ENCODE assay signal across 29 cellular contexts in genomic region chr21:33998402-33998801, GRCh38.
DNase-seq lines count a peak whose midpoint lies in the region; ATAC-seq lines count a peak whose summit lies in the region.
"Had no signal": no experiment of that assay in that cellular context is flagged by ENCODE, and none has a peak within 500 bp of the region (broad histone marks: within the 10 kb centered on the region; RNA-seq: fewer than 3 reads in every experiment).

No MANE protein-coding gene starts in this region.

- POLR2A ChIA-PET in naive thymus-derived CD4-positive, alpha-beta T cell (lab: Charles Lee): interaction anchor here (0.6 to 2.0 kb wide), 5 partner anchors 11 to 200 kb away, joined by 3 to 4 read pairs (median 3); no protein-coding TSS in a partner anchor

- peaks cover 0 to 3% (median 0%) of the 10 kb centered on the region in 3 experiments for H3K9me3 ChIP-seq in naive thymus-derived CD4-positive, alpha-beta T cell (ENCODE audit: control insufficient read depth in 2 of 3, low read length in 3 of 3)
- H3K9me3 ChIP-seq: colonic mucosa, thoracic aorta, vagina had no signal

- H3K4me3 ChIP-seq in naive thymus-derived CD4-positive, alpha-beta T cell (ENCODE audit: low read length): no peak overlapping the region
- H3K4me3 ChIP-seq: adrenal gland, BLaER1, colonic mucosa, thoracic aorta, vagina had no signal

- no peak for DNase-seq in activated CD8-positive, alpha-beta memory T cell treated with anti-CD3 and anti-CD28 coated beads, Interleukin-2, amount 10 ng/mL, durations not matched to agents 7 days and 5 days
- DNase-seq in activated CD8-positive, alpha-beta memory T cell treated with anti-CD3 and anti-CD28 coated beads, Interleukin-2, amount 50 U/mL, for 4 hours: no peak
- peak; percentile 37 for DNase-seq in LoVo (ENCODE audit: low spot score)
- DNase-seq in naive thymus-derived CD4-positive, alpha-beta T cell: peak in 6 of 9 donors; percentile 15 to 45 (median 28)
- DNase-seq in GM19240 (ENCODE audit: insufficient read length, low spot score): no peak
- DNase-seq: ACHN; activated CD4-positive, alpha-beta T cell treated with anti-CD3 and anti-CD28 coated beads for 36 hours; activated gamma-delta T cell; adrenal gland; Calu3; colonic mucosa; H9; NCI-H1417; NCI-H2081; NCI-H446; NCI-H82; right cardiac atrium; stimulated activated CD4-positive, alpha-beta T cell treated with anti-CD3 and anti-CD28 coated beads, Interleukin-4, amount 100 ng/mL, for 1 hour; stimulated activated naive B cell treated with anti-CD40 and anti-IgM and Interleukin-4, amounts not matched to agents 10 μg/mL and 1 μg/mL and 100 μg/mL, for 72 hours had no signal

- CTCF ChIA-PET in activated CD8-positive, alpha-beta memory T cell treated with anti-CD3 and anti-CD28 coated beads, Interleukin-2, amount 10 ng/mL, durations not matched to agents 7 days and 5 days (lab: Charles Lee): interaction anchor here (1.4 kb wide), 1 partner anchor 14 kb away, joined by 4 read pairs; no protein-coding TSS in a partner anchor
- CTCF ChIA-PET in naive thymus-derived CD4-positive, alpha-beta T cell (lab: Charles Lee): interaction anchor here (1.2 kb wide), 1 partner anchor 50 kb away, joined by 3 read pairs; no protein-coding TSS in a partner anchor

- H3K4me1 Mint-ChIP-seq in activated CD8-positive, alpha-beta memory T cell treated with anti-CD3 and anti-CD28 coated beads, Interleukin-2, amount 10 ng/mL, durations not matched to agents 7 days and 5 days: peaks cover 34% of the 10 kb centered on the region
- H3K4me1 Mint-ChIP-seq in activated T-helper 17 cell treated with anti-CD3 and anti-CD28 coated beads, Interleukin-2, amount 50 U/mL, for 72 hours: peaks cover 17% of the 10 kb centered on the region
- H3K4me1 Mint-ChIP-seq in naive thymus-derived CD4-positive, alpha-beta T cell: peaks cover 20 to 42% (median 30%) of the 10 kb centered on the region in 7 donors
- H3K4me1 Mint-ChIP-seq: H9 had no signal

- peaks cover 11% of the 10 kb centered on the region for H3K9me3 Mint-ChIP-seq in activated CD8-positive, alpha-beta memory T cell treated with anti-CD3 and anti-CD28 coated beads, Interleukin-2, amount 10 ng/mL, durations not matched to agents 7 days and 5 days (ENCODE audit: low read depth)
- peaks cover 5% of the 10 kb centered on the region for H3K9me3 Mint-ChIP-seq in activated T-helper 17 cell treated with anti-CD3 and anti-CD28 coated beads, Interleukin-2, amount 50 U/mL, for 72 hours
- H3K9me3 Mint-ChIP-seq in naive thymus-derived CD4-positive, alpha-beta T cell: peaks cover 0 to 21% (median 6%) of the 10 kb centered on the region in 11 donors

- H3K36me3 Mint-ChIP-seq in activated CD8-positive, alpha-beta memory T cell treated with anti-CD3 and anti-CD28 coated beads, Interleukin-2, amount 10 ng/mL, durations not matched to agents 7 days and 5 days: peaks cover 28% of the 10 kb centered on the region
- no peaks in the 10 kb centered on the region for H3K36me3 Mint-ChIP-seq in activated T-helper 17 cell treated with anti-CD3 and anti-CD28 coated beads, Interleukin-2, amount 50 U/mL, for 72 hours (ENCODE audit: low read depth)
- H3K36me3 Mint-ChIP-seq in naive thymus-derived CD4-positive, alpha-beta T cell: peaks cover 0 to 36% (median 4%) of the 10 kb centered on the region in 5 donors

- intact Hi-C loops in naive thymus-derived CD4-positive, alpha-beta T cell (cut with micrococcal nuclease): loop anchor here in 1 of 2 donors (2.0 kb wide), 2 partner anchors 48 to 74 kb away; no protein-coding TSS in a partner anchor

- no peaks in the 10 kb centered on the region for H3K36me3 ChIP-seq in naive thymus-derived CD4-positive, alpha-beta T cell (ENCODE audit: control insufficient read depth in 2 of 3, insufficient read depth in 3 of 3, low read length in 3 of 3)
- H3K36me3 ChIP-seq: adrenal gland, BLaER1, colonic mucosa, thoracic aorta, vagina had no signal

- ATAC-seq in activated CD8-positive, alpha-beta memory T cell treated with anti-CD3 and anti-CD28 coated beads, Interleukin-2, amount 10 ng/mL, durations not matched to agents 7 days and 5 days: peak; percentile 27
- peak; percentile 26 for ATAC-seq in activated T-helper 17 cell treated with anti-CD3 and anti-CD28 coated beads, Interleukin-2, amount 50 U/mL, for 72 hours (replicated peaks)
- peak; percentile 56 for ATAC-seq in naive thymus-derived CD4-positive, alpha-beta T cell
- ATAC-seq in HG03095 (IDR thresholded peaks at IDR 0.05; ENCODE audit: unreplicated experiment) (no peak), HG02870 (IDR thresholded peaks at IDR 0.05; ENCODE audit: unreplicated experiment) (no peak)
- ATAC-seq: activated CD4-positive, alpha-beta T cell treated with anti-CD3 and anti-CD28 coated beads for 36 hours; HepG2; stimulated activated naive B cell treated with anti-CD40 and anti-IgM and Interleukin-4, amounts not matched to agents 10 μg/mL and 1 μg/mL and 100 μg/mL, for 72 hours had no signal

- H3K27me3 ChIP-seq in naive thymus-derived CD4-positive, alpha-beta T cell (ENCODE audit: control insufficient read depth in 2 of 2, insufficient read depth in 2 of 2, low read length in 2 of 2): no peaks in the 10 kb centered on the region
- H3K27me3 ChIP-seq: BLaER1, colonic mucosa, vagina had no signal

- no peak overlapping the region for H3K27ac ChIP-seq in naive thymus-derived CD4-positive, alpha-beta T cell (ENCODE audit: low read depth, low read length)
- H3K27ac ChIP-seq: adrenal gland, BLaER1, colonic mucosa, HL-60, parathyroid adenoma, vagina had no signal

- peak overlapping the region; percentile 64 for H3K27ac Mint-ChIP-seq in activated CD8-positive, alpha-beta memory T cell treated with anti-CD3 and anti-CD28 coated beads, Interleukin-2, amount 10 ng/mL, durations not matched to agents 7 days and 5 days
- peak overlapping the region; percentile 75 for H3K27ac Mint-ChIP-seq in activated T-helper 17 cell treated with anti-CD3 and anti-CD28 coated beads, Interleukin-2, amount 50 U/mL, for 72 hours
- peak overlapping the region in 6 of 9 donors; percentile 10 to 74 (median 42) for H3K27ac Mint-ChIP-seq in naive thymus-derived CD4-positive, alpha-beta T cell
- H3K27ac Mint-ChIP-seq: activated CD4-positive, alpha-beta T cell treated with anti-CD3 and anti-CD28 coated beads for 36 hours; stimulated activated naive B cell treated with anti-CD40 and anti-IgM and Interleukin-4, amounts not matched to agents 10 μg/mL and 1 μg/mL and 100 μg/mL, for 72 hours had no signal

- peaks cover 9 to 11% of the 10 kb centered on the region in 2 donors for H3K4me1 ChIP-seq in naive thymus-derived CD4-positive, alpha-beta T cell (ENCODE audit: control insufficient read depth in 2 of 2, insufficient read depth in 2 of 2, low read length in 2 of 2)
- H3K4me1 ChIP-seq: adrenal gland, colonic mucosa, parathyroid adenoma, vagina had no signal

- H3K27me3 Mint-ChIP-seq in activated CD8-positive, alpha-beta memory T cell treated with anti-CD3 and anti-CD28 coated beads, Interleukin-2, amount 10 ng/mL, durations not matched to agents 7 days and 5 days: no peaks in the 10 kb centered on the region
- no peaks in the 10 kb centered on the region for H3K27me3 Mint-ChIP-seq in activated T-helper 17 cell treated with anti-CD3 and anti-CD28 coated beads, Interleukin-2, amount 50 U/mL, for 72 hours
- H3K27me3 Mint-ChIP-seq in naive thymus-derived CD4-positive, alpha-beta T cell: no peaks in the 10 kb centered on the region
- H3K27me3 Mint-ChIP-seq: activated CD4-positive, alpha-beta T cell treated with anti-CD3 and anti-CD28 coated beads for 36 hours; stimulated activated naive B cell treated with anti-CD40 and anti-IgM and Interleukin-4, amounts not matched to agents 10 μg/mL and 1 μg/mL and 100 μg/mL, for 72 hours had no signal

- H3K4me3 Mint-ChIP-seq in activated CD8-positive, alpha-beta memory T cell treated with anti-CD3 and anti-CD28 coated beads, Interleukin-2, amount 10 ng/mL, durations not matched to agents 7 days and 5 days: no peak overlapping the region
- H3K4me3 Mint-ChIP-seq in activated T-helper 17 cell treated with anti-CD3 and anti-CD28 coated beads, Interleukin-2, amount 50 U/mL, for 72 hours: peak overlapping the region; percentile 5
- peak overlapping the region in 5 of 10 donors; percentile 0 to 38 (median 24) for H3K4me3 Mint-ChIP-seq in naive thymus-derived CD4-positive, alpha-beta T cell
- H3K4me3 Mint-ChIP-seq: activated CD4-positive, alpha-beta T cell treated with anti-CD3 and anti-CD28 coated beads for 36 hours; H9; neural crest cell; stimulated activated naive B cell treated with anti-CD40 and anti-IgM and Interleukin-4, amounts not matched to agents 10 μg/mL and 1 μg/mL and 100 μg/mL, for 72 hours had no signal

Comparison
In these comparisons a context has a peak if more than half of its experiments do, and no peak if none do; other contexts are left out.
1. ATAC-seq: peak in activated CD8-positive, alpha-beta memory T cell treated with anti-CD3 and anti-CD28 coated beads, Interleukin-2, amount 10 ng/mL, durations not matched to agents 7 days and 5 days (single experiment), activated T-helper 17 cell treated with anti-CD3 and anti-CD28 coated beads, Interleukin-2, amount 50 U/mL, for 72 hours (single experiment) and naive thymus-derived CD4-positive, alpha-beta T cell (single experiment); none in HG03095 (single experiment) and HG02870 (single experiment).
2. DNase-seq: peak in LoVo (single experiment) and naive thymus-derived CD4-positive, alpha-beta T cell (6 of 9); none in activated CD8-positive, alpha-beta memory T cell treated with anti-CD3 and anti-CD28 coated beads, Interleukin-2, amount 10 ng/mL, durations not matched to agents 7 days and 5 days (single experiment), activated CD8-positive, alpha-beta memory T cell treated with anti-CD3 and anti-CD28 coated beads, Interleukin-2, amount 50 U/mL, for 4 hours (single experiment) and GM19240 (single experiment).
3. Peak in every context shown above with its lines, with median percentiles within 50 percentile points of each other: H3K27ac Mint-ChIP-seq.